21 cellular contexts compared by ENCODE assay signal in genomic region chr1:150649441-150649840, GRCh38.
"Had no signal": no experiment of that assay in that cellular context is flagged by ENCODE, and none has a peak within 500 bp of the region (broad histone marks: within the 10 kb centered on the region; RNA-seq: fewer than 3 reads in every experiment).

No MANE protein-coding gene starts in this region.

- H3K4me3 Mint-ChIP-seq: activated CD4-positive, alpha-beta T cell treated with anti-CD3 and anti-CD28 coated beads, Interleukin-2, amount 10 ng/mL, durations not matched to agents 7 days and 5 days; activated CD8-positive, alpha-beta memory T cell treated with anti-CD3 and anti-CD28 coated beads, Interleukin-2, amount 10 ng/mL, durations not matched to agents 7 days and 5 days; activated CD8-positive, alpha-beta T cell treated with anti-CD3 and anti-CD28 coated beads for 36 hours; activated naive CD8-positive, alpha-beta T cell treated with anti-CD3 and anti-CD28 coated beads for 36 hours; naive thymus-derived CD8-positive, alpha-beta T cell had no signal

- H3K9me3 ChIP-seq: heart right ventricle, psoas muscle, tibial artery, uterus had no signal

- H3K27me3 ChIP-seq: heart right ventricle, tibial artery, uterus had no signal

- H3K4me1 ChIP-seq: psoas muscle, tibial artery, uterus had no signal

- H3K4me3 ChIP-seq: coronary artery, heart right ventricle, psoas muscle, tibial artery, uterus had no signal

- FAIRE-seq: astrocyte, bronchial epithelial cell, keratinocyte had no signal

- DNase-seq: activated CD4-positive, alpha-beta T cell treated with anti-CD3 and anti-CD28 coated beads, Interleukin-2, amount 10 ng/mL, durations not matched to agents 7 days and 5 days; activated CD4-positive, CD25-positive, alpha-beta regulatory T cell treated with anti-CD3 and anti-CD28 coated beads, Interleukin-2, amount 50 U/mL, for 72 hours; activated CD8-positive, alpha-beta memory T cell treated with anti-CD3 and anti-CD28 coated beads, Interleukin-2, amount 10 ng/mL, durations not matched to agents 7 days and 5 days; activated CD8-positive, alpha-beta T cell treated with anti-CD3 and anti-CD28 coated beads for 36 hours; activated naive CD8-positive, alpha-beta T cell treated with anti-CD3 and anti-CD28 coated beads for 36 hours; activated T-cell treated with anti-CD3 and anti-CD28 coated beads for 4 hours; cerebellar nuclear complex; foreskin fibroblast; heart right ventricle; naive thymus-derived CD8-positive, alpha-beta T cell; psoas muscle; right cardiac atrium; stimulated activated CD4-positive, alpha-beta T cell treated with anti-CD3 and anti-CD28 coated beads, Interleukin-4, amount 100 ng/mL, for 4 hours; stimulated activated naive CD8-positive, alpha-beta T cell treated with anti-CD3 and anti-CD28 coated beads, Interleukin-15, Interleukin-2, amounts not matched to agents 100 U/mL and 50 U/mL, for 24 hours; substantia nigra; tibial artery; uterus had no signal

- H3K9me3 Mint-ChIP-seq: activated CD4-positive, alpha-beta T cell treated with anti-CD3 and anti-CD28 coated beads, Interleukin-2, amount 10 ng/mL, durations not matched to agents 7 days and 5 days; activated CD8-positive, alpha-beta T cell treated with anti-CD3 and anti-CD28 coated beads for 36 hours; activated naive CD8-positive, alpha-beta T cell treated with anti-CD3 and anti-CD28 coated beads for 36 hours; naive thymus-derived CD8-positive, alpha-beta T cell had no signal

- H3K27ac Mint-ChIP-seq: activated CD4-positive, alpha-beta T cell treated with anti-CD3 and anti-CD28 coated beads, Interleukin-2, amount 10 ng/mL, durations not matched to agents 7 days and 5 days; activated CD8-positive, alpha-beta memory T cell treated with anti-CD3 and anti-CD28 coated beads, Interleukin-2, amount 10 ng/mL, durations not matched to agents 7 days and 5 days; activated CD8-positive, alpha-beta T cell treated with anti-CD3 and anti-CD28 coated beads for 36 hours; activated naive CD8-positive, alpha-beta T cell treated with anti-CD3 and anti-CD28 coated beads for 36 hours had no signal

- ATAC-seq: activated CD8-positive, alpha-beta memory T cell treated with anti-CD3 and anti-CD28 coated beads, Interleukin-2, amount 10 ng/mL, durations not matched to agents 7 days and 5 days; activated CD8-positive, alpha-beta T cell treated with anti-CD3 and anti-CD28 coated beads for 36 hours; naive thymus-derived CD8-positive, alpha-beta T cell; psoas muscle; stimulated activated naive CD8-positive, alpha-beta T cell treated with anti-CD3 and anti-CD28 coated beads, Interleukin-15, Interleukin-2, amounts not matched to agents 100 U/mL and 50 U/mL, for 24 hours had no signal

- H3K27ac ChIP-seq: coronary artery, psoas muscle, tibial artery, uterus had no signal

- H3K27me3 Mint-ChIP-seq: activated CD4-positive, alpha-beta T cell treated with anti-CD3 and anti-CD28 coated beads, Interleukin-2, amount 10 ng/mL, durations not matched to agents 7 days and 5 days; activated CD8-positive, alpha-beta memory T cell treated with anti-CD3 and anti-CD28 coated beads, Interleukin-2, amount 10 ng/mL, durations not matched to agents 7 days and 5 days; activated CD8-positive, alpha-beta T cell treated with anti-CD3 and anti-CD28 coated beads for 36 hours; activated naive CD8-positive, alpha-beta T cell treated with anti-CD3 and anti-CD28 coated beads for 36 hours had no signal

- H3K36me3 ChIP-seq: uterus had no signal
